ENCODE assay signal across 24 cellular contexts in the genomic region with DNA sequence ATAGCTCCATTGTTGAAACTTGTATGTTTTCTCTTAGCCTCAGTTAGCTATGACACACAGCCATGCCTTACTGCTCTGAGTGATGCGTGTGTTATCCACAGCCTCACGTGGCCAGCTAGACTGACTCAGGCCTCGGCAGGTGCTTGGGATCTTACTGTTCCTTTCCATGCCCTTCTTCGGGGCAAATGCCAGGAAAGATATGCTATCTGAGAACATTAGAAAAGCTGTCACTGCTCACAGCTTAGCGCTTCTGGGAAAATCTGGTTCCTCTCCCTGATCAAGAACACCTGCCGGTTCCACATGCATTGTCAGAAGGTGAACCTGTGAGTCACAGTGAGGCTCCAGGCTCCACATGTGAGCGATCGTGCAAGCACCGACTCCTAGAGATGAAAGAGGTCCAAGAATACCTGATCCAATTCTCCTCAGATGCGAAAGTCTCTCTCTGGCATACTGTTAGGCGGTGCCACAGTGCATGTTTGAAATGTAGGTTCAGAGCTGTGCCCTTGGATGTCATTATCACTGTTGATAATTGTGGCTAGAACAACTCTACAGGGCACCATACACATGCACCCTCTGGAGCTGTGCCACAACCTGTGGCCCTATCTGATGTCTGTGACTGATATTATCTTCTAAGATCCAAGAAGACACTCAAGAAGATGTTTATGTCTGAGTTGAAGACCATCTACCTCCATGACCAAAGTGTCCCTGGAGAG.
DNase-seq lines count a peak whose midpoint lies in the region; ATAC-seq and TF ChIP-seq lines count a peak whose summit lies in the region.
"Had no signal": no experiment of that assay in that cellular context is flagged by ENCODE, and none has a peak within 500 bp of the region (broad histone marks: within the 10 kb centered on the region; RNA-seq: fewer than 3 reads in every experiment).

No MANE protein-coding gene starts in this region.

- H3K4me1 Mint-ChIP-seq in HFFc6 (ENCODE audit: low read depth) = peaks cover 86% of the 10 kb centered on the region
- H3K4me1 Mint-ChIP-seq: CD14-positive monocyte; GM23338; stimulated activated memory B cell treated with anti-CD40 and anti-IgM and Interleukin-4, amounts not matched to agents 10 μg/mL and 1 μg/mL and 100 μg/mL, for 72 hours had no signal

- H3K9me3 Mint-ChIP-seq in HFFc6 = no peaks in the 10 kb centered on the region
- H3K9me3 Mint-ChIP-seq: activated T-cell treated with anti-CD3 and anti-CD28 coated beads, Interleukin-2, amount 50 U/mL, for 4 hours; GM23338; natural killer cell treated with Interleukin-12 subunit alpha and Interleukin-12 subunit beta and Interleukin-15 and Interleukin-18, amount 100 ng/mL, for 72 hours had no signal

- no peaks in the 10 kb centered on the region for H3K36me3 Mint-ChIP-seq in HFFc6 (ENCODE audit: low read depth)
- H3K36me3 Mint-ChIP-seq: CD14-positive monocyte; natural killer cell treated with Interleukin-12 subunit alpha and Interleukin-12 subunit beta and Interleukin-15 and Interleukin-18, amount 100 ng/mL, for 72 hours; stimulated activated memory B cell treated with anti-CD40 and anti-IgM and Interleukin-4, amounts not matched to agents 10 μg/mL and 1 μg/mL and 100 μg/mL, for 72 hours had no signal

- no peaks in the 10 kb centered on the region for H3K27me3 Mint-ChIP-seq in HFFc6 (ENCODE audit: insufficient read depth)
- H3K27me3 Mint-ChIP-seq: natural killer cell treated with Interleukin-12 subunit alpha and Interleukin-12 subunit beta and Interleukin-15 and Interleukin-18, amount 100 ng/mL, for 72 hours; stimulated activated memory B cell treated with anti-CD40 and anti-IgM and Interleukin-4, amounts not matched to agents 10 μg/mL and 1 μg/mL and 100 μg/mL, for 72 hours had no signal

- DNase-seq in HFFc6 (peak; percentile 13), RWPE1 (ENCODE audit: low spot score) (peak; percentile 63), renal cortical epithelial cell (ENCODE audit: low read depth) (peak; percentile 85), GM19238 (ENCODE audit: insufficient read length, low spot score) (no peak), GDM1 (lab: John Stamatoyannopoulos, UW) (no peak), NCI-H510A treated with DMSO at 0.1 percent for 48 hours (lab: John Stamatoyannopoulos, UW) (no peak)
- DNase-seq: activated naive CD4-positive, alpha-beta T cell; activated T-cell treated with anti-CD3 and anti-CD28 coated beads, Interleukin-2, amount 50 U/mL, for 4 hours; left ventricle myocardium inferior; midbrain; NCI-H1436 treated with DMSO at 0.1 percent for 48 hours; NCI-H524; spleen; stimulated activated CD4-positive, alpha-beta T cell treated with anti-CD3 and anti-CD28 coated beads, Interleukin-2, amount 100 ng/mL, for 48 hours; T-helper 1 cell had no signal

- POLR2A ChIA-PET in RWPE1 (lab: Yijun Ruan, JAX; ENCODE audit: low non-redundant PET) = no interaction called here

- CTCF ChIA-PET in RWPE1 (lab: Yijun Ruan, JAX) = interaction anchor here (0.5 to 0.6 kb wide), 2 partner anchors 94 to 1650 kb away, joined by 3 read pairs; no protein-coding TSS in a partner anchor

- ATAC-seq in esophagus mucosa = peak; percentile 91
- no peak for ATAC-seq in GM19328 (IDR thresholded peaks at IDR 0.05; ENCODE audit: unreplicated experiment)
- ATAC-seq: activated T-cell treated with anti-CD3 and anti-CD28 coated beads, Interleukin-2, amount 50 U/mL, for 4 hours; GM23338; K562; natural killer cell treated with Interleukin-12 subunit alpha and Interleukin-12 subunit beta and Interleukin-15 and Interleukin-18, amount 100 ng/mL, for 72 hours; stimulated activated memory B cell treated with anti-CD40 and anti-IgM and Interleukin-4, amounts not matched to agents 10 μg/mL and 1 μg/mL and 100 μg/mL, for 72 hours had no signal

- no peak for TF ChIP-seq CTCF in HFFc6 (IDR thresholded peaks at IDR 0.05)
- no peak for TF ChIP-seq CTCF in RWPE1 (conservative IDR thresholded peaks at IDR 0.05; ENCODE audit: low read depth)

- H3K27ac Mint-ChIP-seq in HFFc6 = peak overlapping the region; percentile 44
- H3K27ac Mint-ChIP-seq: CD14-positive monocyte; GM23338; natural killer cell treated with Interleukin-12 subunit alpha and Interleukin-12 subunit beta and Interleukin-15 and Interleukin-18, amount 100 ng/mL, for 72 hours; stimulated activated memory B cell treated with anti-CD40 and anti-IgM and Interleukin-4, amounts not matched to agents 10 μg/mL and 1 μg/mL and 100 μg/mL, for 72 hours had no signal

- peak overlapping the region; percentile 17; the same call in 1 of the 2 replicates for H3K27ac ChIP-seq in RWPE1
- H3K27ac ChIP-seq: left ventricle myocardium inferior, SJSA1, spleen, vagina had no signal

- no peak overlapping the region for H3K4me3 Mint-ChIP-seq in HFFc6
- H3K4me3 Mint-ChIP-seq: activated T-cell treated with anti-CD3 and anti-CD28 coated beads, Interleukin-2, amount 50 U/mL, for 4 hours; CD14-positive monocyte; GM23338; natural killer cell treated with Interleukin-12 subunit alpha and Interleukin-12 subunit beta and Interleukin-15 and Interleukin-18, amount 100 ng/mL, for 72 hours; stimulated activated memory B cell treated with anti-CD40 and anti-IgM and Interleukin-4, amounts not matched to agents 10 μg/mL and 1 μg/mL and 100 μg/mL, for 72 hours had no signal

Comparison
In these comparisons a context has a peak if more than half of its experiments do, and no peak if none do; other contexts are left out.
1. DNase-seq: peak in HFFc6 (single experiment), RWPE1 (single experiment) and renal cortical epithelial cell (single experiment); none in GM19238 (single experiment), GDM1 (single experiment) and NCI-H510A treated with DMSO at 0.1 percent for 48 hours (single experiment).